8 cellular contexts compared by ENCODE assay signal in the genomic region with DNA sequence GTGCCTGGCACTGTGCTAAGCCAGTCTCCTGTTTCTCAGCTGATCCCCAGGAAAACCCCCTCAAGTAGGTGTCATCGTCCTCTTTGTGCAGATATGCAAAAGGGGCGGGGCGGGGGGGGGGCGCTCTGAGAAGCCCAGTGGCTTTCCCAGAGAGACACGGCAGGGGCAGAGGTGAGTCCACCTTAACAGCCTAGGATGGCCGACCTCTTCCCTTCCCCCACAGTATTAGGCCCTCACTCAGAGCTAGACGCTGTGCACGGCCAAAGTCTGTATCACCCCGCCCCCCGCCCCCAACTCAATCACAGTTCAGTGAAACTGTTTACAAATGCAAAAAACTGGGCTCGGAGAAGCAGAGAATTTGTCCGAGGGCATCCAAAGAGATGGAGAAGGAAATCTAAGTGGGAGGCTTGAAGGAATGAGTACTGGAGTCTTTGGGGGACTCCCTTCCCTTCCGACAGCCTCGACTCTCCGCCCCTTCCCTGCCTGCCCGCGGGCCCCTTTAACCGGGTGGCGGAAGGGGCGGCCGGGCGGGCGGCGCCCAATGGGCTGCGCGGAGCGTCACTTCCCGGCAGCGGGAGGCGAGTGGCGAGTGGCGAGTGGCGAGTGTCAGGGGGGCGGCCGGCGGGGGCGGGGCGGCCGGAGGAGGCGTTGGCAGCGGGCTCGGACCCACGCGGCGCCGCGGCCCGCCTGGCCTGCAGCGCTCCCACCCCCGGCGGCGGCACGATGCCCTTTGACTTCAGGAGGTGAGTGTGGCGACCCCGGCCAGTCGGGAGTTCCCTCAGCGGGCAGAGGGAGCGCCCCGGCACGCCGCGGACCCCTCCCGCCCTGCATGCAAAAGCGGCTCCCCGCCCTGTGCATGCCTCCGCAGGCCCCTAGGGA. TPM values are rescaled to one million over a fixed set of nuclear protein-coding genes. Genes with fewer than 3 reads are reported as not detected.
DNase-seq lines count a peak whose midpoint lies in the region; ATAC-seq and TF ChIP-seq lines count a peak whose summit lies in the region.

Gene ERGIC1, plus strand, starts transcription at position 561 of the 879 bp plus-strand sequence. Its CDS starts 163 bp downstream, at position 724.

- CTCF ChIA-PET in BJ (lab: Yijun Ruan, JAX) = no interaction called here

- H3K36me3 ChIP-seq in BJ (ENCODE audit: control insufficient read depth, insufficient read depth, low read length) = peaks cover 1% of the 10 kb centered on the region; the same call in 1 of the 2 replicates
- no peaks in the 10 kb centered on the region for H3K36me3 ChIP-seq in mesendoderm (ENCODE audit: control insufficient read depth, insufficient read depth, low read length)

- peaks cover 40% of the 10 kb centered on the region for H3K79me2 ChIP-seq in mesendoderm (ENCODE audit: control insufficient read depth, insufficient read depth, low read length)

- peak within 1 kb of the TSS; percentile 70 for H2BK5ac ChIP-seq in mesendoderm (ENCODE audit: low read length)

- peak within 1 kb of the TSS; percentile 70 for H3K18ac ChIP-seq in mesendoderm (ENCODE audit: low read length)

- no peaks in the 10 kb centered on the region for H3K27me3 ChIP-seq in BJ (ENCODE audit: control insufficient read depth, insufficient read depth, low read length)
- no peaks in the 10 kb centered on the region for H3K27me3 ChIP-seq in mesendoderm (ENCODE audit: insufficient read depth, low read length, poor library complexity)

- no peak for TF ChIP-seq CTCF in BJ (IDR thresholded peaks at IDR 0.05; ENCODE audit: insufficient read depth, low read depth, low read length)

- peak; percentile 56 for ATAC-seq in GM19043 (IDR thresholded peaks at IDR 0.05; ENCODE audit: low read depth, unreplicated experiment)
- peak; percentile 68 for ATAC-seq in HG03196 (IDR thresholded peaks at IDR 0.05; ENCODE audit: unreplicated experiment)

- WGBS in mesendoderm (ENCODE audit: extremely low coverage, insufficient coverage, low lambda C conversion rate) = no CpG with 5 or more reads among the region's 66 CpGs

- H3K79me1 ChIP-seq in mesendoderm (ENCODE audit: low read length) = peaks cover 24% of the 10 kb centered on the region

- peak within 1 kb of the TSS; percentile 70 for H3K4me2 ChIP-seq in mesendoderm (ENCODE audit: low read length)

- peaks cover 7% of the 10 kb centered on the region for H3K4me1 ChIP-seq in mesendoderm (ENCODE audit: control insufficient read depth, low read depth, low read length)

- peak within 1 kb of the TSS; percentile 84 for H3K9ac ChIP-seq in mesendoderm (ENCODE audit: low read length)

- H4K5ac ChIP-seq in mesendoderm (ENCODE audit: low read length) = no peak within 1 kb of the TSS

- H3K4me3 ChIP-seq in BJ (ENCODE audit: low read depth, low read length) (peak within 1 kb of the TSS; percentile 92), mesendoderm (ENCODE audit: low read length) (peak within 1 kb of the TSS; percentile 63)

- POLR2A ChIA-PET in BJ (lab: Charles Lee) = no interaction called here

- H3K27ac ChIP-seq in mesendoderm (ENCODE audit: low read depth, low read length) = peak within 1 kb of the TSS; percentile 84

- no peak within 1 kb of the TSS for H4K8ac ChIP-seq in mesendoderm (ENCODE audit: low read depth, low read length)

- no peak within 1 kb of the TSS for H3K23ac ChIP-seq in mesendoderm (ENCODE audit: low read length)

- H2BK15ac ChIP-seq in mesendoderm (replicated peaks; ENCODE audit: low read depth) = no peak within 1 kb of the TSS

- peak within 1 kb of the TSS; percentile 99 for H2AK5ac ChIP-seq in mesendoderm (ENCODE audit: low read length)

- H3K56ac ChIP-seq in mesendoderm (ENCODE audit: low read length) = peak within 1 kb of the TSS; percentile 92

- peak within 1 kb of the TSS; percentile 92 for H3K4ac ChIP-seq in mesendoderm (ENCODE audit: low read depth, low read length)

- in situ Hi-C loops in endometrial microvascular endothelial cells (cut with HindIII; ENCODE audit: inconsistent ontology term, low pct_unique_long_range_greater_than_20kb, low sequenced_read_pairs) = no loop called here

- DNase-seq in BJ (ENCODE audit: low read depth) (no peak), NOMO-1 (lab: John Stamatoyannopoulos, UW; ENCODE audit: unreplicated experiment in 2 of 2) (peak; percentile 74 to 75), mesendoderm (peak; percentile 87)
- peak; percentile 25 for DNase-seq in activated CD8-positive, alpha-beta memory T cell treated with anti-CD3 and anti-CD28 coated beads, Interleukin-2, amount 50 U/mL, for 24 hours (ENCODE audit: extremely low read depth)
- peak; percentile 47 for DNase-seq in stimulated activated CD8-positive, alpha-beta memory T cell treated with anti-CD3 and anti-CD28 coated beads, Interleukin-15, amount 100 ng/mL, for 24 hours (ENCODE audit: low read depth)

- H2BK120ac ChIP-seq in mesendoderm (ENCODE audit: low read depth, low read length) = no peak within 1 kb of the TSS

RNA-seq across cellular contexts. Expression of gene ERGIC1, which starts in this region (rescaled TPM):
- polyA plus RNA-seq in BJ (2011; rRNA removed) = 173 and 216 TPM in 2 replicates
- polyA minus RNA-seq in BJ (2011; rRNA and poly(A)+ RNA removed) = 173 and 209 TPM in 2 replicates
- 129 TPM for total RNA-seq in endometrial microvascular endothelial cells (ENCODE audit: inconsistent ontology term)
- 55.0 TPM for polyA plus RNA-seq in mesendoderm (2013, experiment 1 of 2)
- polyA plus RNA-seq in mesendoderm (2013, experiment 2 of 2) = 57.1 TPM
